8 cellular contexts compared by ENCODE assay signal in genomic region chr2:230668184-230668938, GRCh38. TPM values are rescaled to one million over a fixed set of nuclear protein-coding genes. Genes with fewer than 3 reads are reported as not detected.
A peak's percentile ranks its signal among the peaks of the same experiment; 100 is the strongest.
DNase-seq lines count a peak whose midpoint lies in the region; ATAC-seq and TF ChIP-seq lines count a peak whose summit lies in the region.

No MANE protein-coding gene starts in this region.

- H3K36me3 Mint-ChIP-seq in CD14-positive monocyte, result no peaks in the 10 kb centered on the region

- no peak overlapping the region for H3K27ac ChIP-seq in fibroblast of lung (ENCODE audit: insufficient read depth, low read length)

- peaks cover 6% of the 10 kb centered on the region for H3K4me1 ChIP-seq in fibroblast of lung (ENCODE audit: control insufficient read depth, extremely low read depth, insufficient read depth, low read length)

- peak overlapping the region; percentile 49 to 78 for H3K4me3 Mint-ChIP-seq in CD14-positive monocyte

- no peak overlapping the region for H3K4me2 ChIP-seq in fibroblast of lung (ENCODE audit: extremely low read depth, insufficient read depth, low read length)

- peaks cover 2 to 7% (median 5%) of the 10 kb centered on the region in 3 donors for H3K27me3 Mint-ChIP-seq in CD14-positive monocyte (ENCODE audit: low read depth in 3 of 3)

- ATAC-seq in GM19023 (IDR thresholded peaks at IDR 0.05; ENCODE audit: unreplicated experiment) (peak; percentile 71), HG03064 (IDR thresholded peaks at IDR 0.05; ENCODE audit: low read depth, unreplicated experiment) (peak; percentile 54)

- H3K9me3 Mint-ChIP-seq in CD14-positive monocyte, result peaks cover 0 to 2% (median 0%) of the 10 kb centered on the region in 7 donors

- no peak for TF ChIP-seq CTCF in CD14-positive monocyte (IDR thresholded peaks at IDR 0.05)
- no peak for TF ChIP-seq CTCF in fibroblast of lung (conservative IDR thresholded peaks at IDR 0.05 in 1 of 2, IDR thresholded peaks at IDR 0.05 in 1 of 2; ENCODE audit: low read depth in 1 of 2, low read length in 2 of 2)

- H3K9me3 ChIP-seq in fibroblast of lung (ENCODE audit: control insufficient read depth, insufficient read depth, low read depth, low read length), result no peaks in the 10 kb centered on the region

- H3K36me3 ChIP-seq in fibroblast of lung (ENCODE audit: control insufficient read depth, insufficient read depth, low read length), result no peaks in the 10 kb centered on the region

- peaks cover 79% of the 10 kb centered on the region for H3K4me1 Mint-ChIP-seq in CD14-positive monocyte

- no peaks in the 10 kb centered on the region for H3K79me2 ChIP-seq in fibroblast of lung (ENCODE audit: control insufficient read depth, insufficient read depth, low read length)

- intact Hi-C loops in CD14-positive monocyte (cut with micrococcal nuclease), result loop anchor here (5.0 to 10.0 kb wide), 4 partner anchors 44 to 254 kb away; partner anchors contain the start of genes CAB39 (in 2 of the 2) and SP100 (in 1 of the 2)

- no peaks in the 10 kb centered on the region for H3K27me3 ChIP-seq in fibroblast of lung (ENCODE audit: control insufficient read depth, insufficient read depth, low read length)

- no peak overlapping the region for H3K4me3 ChIP-seq in fibroblast of lung (replicated peaks in 1 of 4; ENCODE audit: control extremely low read depth in 1 of 4, insufficient read depth in 1 of 4, low read depth in 3 of 4, low read length in 4 of 4)

- H3K27ac Mint-ChIP-seq in CD14-positive monocyte, result peak overlapping the region; percentile 93 to 98 (median 96)

- H3K9ac ChIP-seq in fibroblast of lung (ENCODE audit: insufficient read depth, low read length), result no peak overlapping the region

- H4K20me1 ChIP-seq in fibroblast of lung (ENCODE audit: control insufficient read depth, extremely low read depth, insufficient read depth, low read length), result no peaks in the 10 kb centered on the region

- DNase-seq in CD14-positive monocyte (ENCODE audit: low spot score) (peak; percentile 61), RPMI7951 (ENCODE audit: low read depth) (peak; percentile 92), fibroblast of lung (ENCODE audit: low read depth in 2 of 2) (peak; percentile 63 to 66), NK-92 (lab: John Stamatoyannopoulos, UW; ENCODE audit: unreplicated experiment) (no peak), DMS53 (lab: John Stamatoyannopoulos, UW) (no peak)
- peak; percentile 18 for DNase-seq in stimulated activated CD4-positive, alpha-beta T cell treated with anti-CD3 and anti-CD28 coated beads, Interleukin-2, amount 100 ng/mL, for 4 hours (ENCODE audit: low read depth)

- no peak overlapping the region for H2AFZ ChIP-seq in fibroblast of lung (ENCODE audit: low read length)

RNA-seq across cellular contexts. Expression of gene CAB39, which starts 44.3 kb away (rescaled TPM):
- polyA plus RNA-seq in CD14-positive monocyte (10 to 100 TPM; 33.1 to 38.3 TPM), fibroblast of lung (51.1 and 54.0 TPM in 2 replicates)
- total RNA-seq in RPMI7951 (2014; rRNA removed; shearing (Covaris generic)), result 87.8 and 101 TPM in 2 replicates
- 54.2 and 72.3 TPM in 2 replicates for total RNA-seq in fibroblast of lung
- polyA plus RNA-seq in fibroblast of lung (2012), result 38.1 and 42.8 TPM in 2 replicates
- 18.2 and 30.5 TPM in 2 replicates for polyA minus RNA-seq in fibroblast of lung (ENCODE audit: low replicate concordance)

Comparison
In these comparisons a context has a peak if more than half of its experiments do, and no peak if none do; other contexts are left out.
1. DNase-seq: peak in CD14-positive monocyte (single experiment), RPMI7951 (single experiment), fibroblast of lung (2 of 2) and stimulated activated CD4-positive, alpha-beta T cell treated with anti-CD3 and anti-CD28 coated beads, Interleukin-2, amount 100 ng/mL, for 4 hours (single experiment); none in NK-92 (single experiment) and DMS53 (single experiment).